In the genomic region with DNA sequence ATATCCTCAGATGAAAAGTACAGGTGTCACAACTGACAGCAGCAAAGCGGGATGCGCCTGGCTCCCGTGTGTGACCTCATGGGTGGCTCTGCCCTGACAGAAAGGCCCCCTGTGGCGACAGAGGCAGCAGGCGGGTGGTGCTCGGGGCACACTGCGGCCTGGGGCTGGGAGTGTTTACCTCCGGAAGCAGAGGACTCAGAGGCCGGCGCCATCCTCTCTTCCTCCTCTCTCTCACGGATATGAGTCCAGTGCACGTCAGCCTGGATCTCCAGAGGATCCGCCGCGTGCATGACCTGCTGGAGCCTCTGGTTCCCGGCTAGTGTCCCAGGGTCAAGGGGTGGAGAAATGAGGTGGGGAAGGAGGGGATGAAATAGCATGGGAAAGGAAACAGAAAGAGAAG, we compare ENCODE assay signal across 29 cellular contexts.
"Had no signal": no experiment of that assay in that cellular context is flagged by ENCODE, and none has a peak within 500 bp of the region (broad histone marks: within the 10 kb centered on the region; RNA-seq: fewer than 3 reads in every experiment).

No MANE protein-coding gene starts in this region.

- H3K9me3 Mint-ChIP-seq: activated CD4-positive, alpha-beta T cell treated with anti-CD3 and anti-CD28 coated beads, Interleukin-2, amount 10 ng/mL, durations not matched to agents 24 days and 14 days; activated naive CD4-positive, alpha-beta T cell treated with anti-CD3 and anti-CD28 coated beads for 36 hours; activated naive CD4-positive, alpha-beta T cell treated with anti-CD3 and anti-CD28 coated beads, Interleukin-2, amount 50 U/mL, for 72 hours; activated T-cell treated with anti-CD3 and anti-CD28 coated beads, Interleukin-2, amount 50 U/mL, for 24 hours; central memory CD8-positive, alpha-beta T cell; T-helper 1 cell treated with Interleukin-12 subunit alpha and Interleukin-12 subunit beta and Interleukin-4 antibody, amounts not matched to agents 30 μg/mL and 1 μg/mL, for 36 hours had no signal

- H3K4me3 ChIP-seq: adrenal gland, cardiac muscle cell, Peyer's patch, SJSA1 had no signal

- H3K9me3 ChIP-seq: adrenal gland, Peyer's patch, SJSA1, SK-N-SH had no signal

- H3K27ac Mint-ChIP-seq: activated CD4-positive, alpha-beta T cell treated with anti-CD3 and anti-CD28 coated beads, Interleukin-2, amount 10 ng/mL, durations not matched to agents 24 days and 14 days; activated CD8-positive, alpha-beta T cell treated with anti-CD3 and anti-CD28 coated beads, Interleukin-2, amount 10 ng/mL, durations not matched to agents 7 days and 5 days; activated naive CD4-positive, alpha-beta T cell treated with anti-CD3 and anti-CD28 coated beads for 36 hours; activated naive CD4-positive, alpha-beta T cell treated with anti-CD3 and anti-CD28 coated beads, Interleukin-2, amount 50 U/mL, for 72 hours; activated T-cell treated with anti-CD3 and anti-CD28 coated beads, Interleukin-2, amount 50 U/mL, for 24 hours; T-helper 1 cell treated with Interleukin-12 subunit alpha and Interleukin-12 subunit beta and Interleukin-4 antibody, amounts not matched to agents 30 μg/mL and 1 μg/mL, for 36 hours had no signal

- H3K27ac ChIP-seq: adrenal gland, cardiac muscle cell, Peyer's patch, SJSA1, WERI-Rb-1 had no signal

- H3K27me3 ChIP-seq: adrenal gland, cardiac muscle cell, Peyer's patch, SJSA1 had no signal

- DNase-seq: activated CD4-positive, alpha-beta T cell treated with anti-CD3 and anti-CD28 coated beads, Interleukin-2, amount 10 ng/mL, durations not matched to agents 24 days and 14 days; activated CD4-positive, alpha-beta T cell treated with anti-CD3 and anti-CD28 coated beads, Interleukin-2, amount 50 U/mL, for 4 hours; activated CD8-positive, alpha-beta T cell treated with anti-CD3 and anti-CD28 coated beads, Interleukin-2, amount 10 ng/mL, durations not matched to agents 7 days and 5 days; activated gamma-delta T cell treated with Interleukin-2 at 50 U/mL for 16 hours; activated naive CD4-positive, alpha-beta T cell treated with anti-CD3 and anti-CD28 coated beads for 36 hours; activated T-cell treated with anti-CD3 and anti-CD28 coated beads, Interleukin-2, amount 50 U/mL, for 24 hours; adrenal gland; anterior cingulate cortex; KG1; MM.1S; MV-4-11; NCI-H1092; NCI-H1436 treated with DMSO at 0.1 percent for 48 hours; NCI-H187 treated with DMSO at 0.1 percent for 48 hours; NCI-H2081 treated with DMSO at 0.1 percent for 48 hours; NCI-H226; NCI-H446 treated with DMSO at 0.1 percent for 48 hours; NCI-H524; NCI-H69; Peyer's patch; RPMI8226; SHP77 treated with DMSO at 0.1 percent for 48 hours; SK-N-SH; WERI-Rb-1 had no signal

- H3K36me3 Mint-ChIP-seq: activated naive CD4-positive, alpha-beta T cell treated with anti-CD3 and anti-CD28 coated beads, Interleukin-2, amount 50 U/mL, for 72 hours had no signal

- H3K4me3 Mint-ChIP-seq: activated CD4-positive, alpha-beta T cell treated with anti-CD3 and anti-CD28 coated beads, Interleukin-2, amount 10 ng/mL, durations not matched to agents 24 days and 14 days; activated CD8-positive, alpha-beta T cell treated with anti-CD3 and anti-CD28 coated beads, Interleukin-2, amount 10 ng/mL, durations not matched to agents 7 days and 5 days; activated naive CD4-positive, alpha-beta T cell treated with anti-CD3 and anti-CD28 coated beads for 36 hours; activated T-cell treated with anti-CD3 and anti-CD28 coated beads, Interleukin-2, amount 50 U/mL, for 24 hours; central memory CD8-positive, alpha-beta T cell; T-helper 1 cell treated with Interleukin-12 subunit alpha and Interleukin-12 subunit beta and Interleukin-4 antibody, amounts not matched to agents 30 μg/mL and 1 μg/mL, for 36 hours had no signal

- ATAC-seq: activated CD8-positive, alpha-beta T cell treated with anti-CD3 and anti-CD28 coated beads, Interleukin-2, amount 10 ng/mL, durations not matched to agents 7 days and 5 days; activated naive CD4-positive, alpha-beta T cell treated with anti-CD3 and anti-CD28 coated beads, Interleukin-2, amount 50 U/mL, for 72 hours had no signal

- H3K4me1 ChIP-seq: adrenal gland, SJSA1 had no signal

- H3K27me3 Mint-ChIP-seq: activated CD4-positive, alpha-beta T cell treated with anti-CD3 and anti-CD28 coated beads, Interleukin-2, amount 10 ng/mL, durations not matched to agents 24 days and 14 days; activated T-cell treated with anti-CD3 and anti-CD28 coated beads, Interleukin-2, amount 50 U/mL, for 24 hours; central memory CD8-positive, alpha-beta T cell had no signal
